Comparison of ENCODE assay signal across 21 cellular contexts in genomic region chr10:103620891-103621777, GRCh38.
A peak's percentile ranks its signal among the peaks of the same experiment; 100 is the strongest.
DNase-seq lines count a peak whose midpoint lies in the region; ATAC-seq, FAIRE-seq and TF ChIP-seq lines count a peak whose summit lies in the region.
"Had no signal": no experiment of that assay in that cellular context is flagged by ENCODE, and none has a peak within 500 bp of the region (broad histone marks: within the 10 kb centered on the region; RNA-seq: fewer than 3 reads in every experiment).

No MANE protein-coding gene starts in this region.

- H3K4me3 ChIP-seq in breast epithelium, result no peak overlapping the region
- no peak overlapping the region for H3K4me3 ChIP-seq in coronary artery
- no peak overlapping the region for H3K4me3 ChIP-seq in osteoblast (ENCODE audit: insufficient read depth, low read length)
- H3K4me3 ChIP-seq in MG63, result no peak overlapping the region
- H3K4me3 ChIP-seq in lower lobe of right lung, result no peak overlapping the region
- H3K4me3 ChIP-seq: hepatocyte, testis had no signal

- intact Hi-C loops in breast epithelium (cut with DNase I; ENCODE audit: low total_unique reads) (no loop called here), MCF 10A (cut with micrococcal nuclease) (no loop called here), lower lobe of right lung (cut with DNase I) (no loop called here)

- no peaks in the 10 kb centered on the region for H3K36me3 Mint-ChIP-seq in MCF 10A (ENCODE audit: insufficient read depth, unreplicated experiment)
- H3K36me3 Mint-ChIP-seq in stimulated activated memory B cell treated with anti-CD40 and anti-IgM and Interleukin-4, amounts not matched to agents 10 μg/mL and 1 μg/mL and 100 μg/mL, for 72 hours, result peaks cover 22% of the 10 kb centered on the region
- H3K36me3 Mint-ChIP-seq: activated naive CD4-positive, alpha-beta T cell treated with anti-CD3 and anti-CD28 coated beads, Interleukin-2, amount 50 U/mL, for 24 hours had no signal

- H3K36me3 ChIP-seq in breast epithelium (no peaks in the 10 kb centered on the region), osteoblast (ENCODE audit: insufficient read depth, low read length) (peaks cover 62% of the 10 kb centered on the region), MG63 (peaks cover 73% of the 10 kb centered on the region), lower lobe of right lung (peaks cover 72% of the 10 kb centered on the region)

- H3K4me2 ChIP-seq in osteoblast (ENCODE audit: insufficient read depth, low read length), result no peak overlapping the region
- H3K4me2 ChIP-seq: hepatocyte had no signal

- H3K4me1 Mint-ChIP-seq in MCF 10A (ENCODE audit: insufficient read depth, unreplicated experiment), result no peaks in the 10 kb centered on the region
- no peaks in the 10 kb centered on the region for H3K4me1 Mint-ChIP-seq in stimulated activated memory B cell treated with anti-CD40 and anti-IgM and Interleukin-4, amounts not matched to agents 10 μg/mL and 1 μg/mL and 100 μg/mL, for 72 hours
- H3K4me1 Mint-ChIP-seq: activated naive CD4-positive, alpha-beta T cell treated with anti-CD3 and anti-CD28 coated beads, Interleukin-2, amount 50 U/mL, for 24 hours had no signal

- no peak for TF ChIP-seq POLR2A in breast epithelium (IDR thresholded peaks at IDR 0.05)

- H3K27me3 ChIP-seq in breast epithelium (no peaks in the 10 kb centered on the region), osteoblast (ENCODE audit: insufficient read depth, low read length) (no peaks in the 10 kb centered on the region), MG63 (no peaks in the 10 kb centered on the region), lower lobe of right lung (ENCODE audit: low read depth) (no peaks in the 10 kb centered on the region)
- H3K27me3 ChIP-seq: brain microvascular endothelial cell, hepatocyte, testis had no signal

- H3K4me1 ChIP-seq in breast epithelium (peaks cover 0 to 32% of the 10 kb centered on the region in 2 donors), osteoblast (ENCODE audit: insufficient read depth, low read length) (peaks cover 47% of the 10 kb centered on the region), lower lobe of right lung (peaks cover 34% of the 10 kb centered on the region)

- H3K9me3 ChIP-seq in breast epithelium (no peaks in the 10 kb centered on the region), osteoblast (ENCODE audit: low read depth, low read length) (no peaks in the 10 kb centered on the region), MG63 (no peaks in the 10 kb centered on the region), lower lobe of right lung (no peaks in the 10 kb centered on the region)
- H3K9me3 ChIP-seq: testis had no signal

- no peaks in the 10 kb centered on the region for H3K27me3 Mint-ChIP-seq in MCF 10A (ENCODE audit: insufficient read depth, unreplicated experiment)
- H3K27me3 Mint-ChIP-seq in stimulated activated memory B cell treated with anti-CD40 and anti-IgM and Interleukin-4, amounts not matched to agents 10 μg/mL and 1 μg/mL and 100 μg/mL, for 72 hours, result no peaks in the 10 kb centered on the region
- H3K27me3 Mint-ChIP-seq: activated naive CD4-positive, alpha-beta T cell treated with anti-CD3 and anti-CD28 coated beads, Interleukin-2, amount 50 U/mL, for 24 hours had no signal

- H3K4me3 Mint-ChIP-seq in MCF 10A (ENCODE audit: unreplicated experiment), result no peak overlapping the region
- no peak overlapping the region for H3K4me3 Mint-ChIP-seq in stimulated activated memory B cell treated with anti-CD40 and anti-IgM and Interleukin-4, amounts not matched to agents 10 μg/mL and 1 μg/mL and 100 μg/mL, for 72 hours
- H3K4me3 Mint-ChIP-seq: activated naive CD4-positive, alpha-beta T cell treated with anti-CD3 and anti-CD28 coated beads, Interleukin-2, amount 50 U/mL, for 24 hours; mesothelial cell of epicardium had no signal

- H3K27ac ChIP-seq in breast epithelium, result peak overlapping the region; percentile 60 to 80
- H3K27ac ChIP-seq in coronary artery, result peak overlapping the region; percentile 40 to 90
- H3K27ac ChIP-seq in osteoblast (ENCODE audit: low read depth, low read length), result peak overlapping the region; percentile 87
- no peak overlapping the region for H3K27ac ChIP-seq in lower lobe of right lung
- H3K27ac ChIP-seq: brain microvascular endothelial cell, C4-2B, hepatocyte had no signal

- no peak for DNase-seq in breast epithelium (ENCODE audit: low spot score in 2 of 2)
- no peak for DNase-seq in MCF 10A (ENCODE audit: unreplicated experiment)
- DNase-seq in coronary artery (ENCODE audit: low spot score), result no peak
- DNase-seq in osteoblast (ENCODE audit: insufficient read length, low spot score, missing footprints), result peak; percentile 74
- DNase-seq in urothelium cell line (ENCODE audit: low spot score), result no peak
- DNase-seq in MG63, result no peak
- DNase-seq in lower lobe of right lung, result no peak
- DNase-seq: 8988T; activated T-cell treated with anti-CD3 and anti-CD28 coated beads for 4 hours; brain microvascular endothelial cell; DMS153; kidney; NCI-H1694; NCI-H446 treated with DMSO at 0.1 percent for 48 hours; stimulated activated CD4-positive, alpha-beta T cell treated with anti-CD3 and anti-CD28 coated beads, Interleukin-4, amount 100 ng/mL, for 24 hours; testis had no signal

- no peak overlapping the region for H2AFZ ChIP-seq in osteoblast (ENCODE audit: low read length)
- H2AFZ ChIP-seq: hepatocyte had no signal

- H3K9me3 Mint-ChIP-seq in MCF 10A (ENCODE audit: unreplicated experiment), result no peaks in the 10 kb centered on the region
- H3K9me3 Mint-ChIP-seq in stimulated activated memory B cell treated with anti-CD40 and anti-IgM and Interleukin-4, amounts not matched to agents 10 μg/mL and 1 μg/mL and 100 μg/mL, for 72 hours, result no peaks in the 10 kb centered on the region
- H3K9me3 Mint-ChIP-seq: activated naive CD4-positive, alpha-beta T cell treated with anti-CD3 and anti-CD28 coated beads, Interleukin-2, amount 50 U/mL, for 24 hours; mesothelial cell of epicardium had no signal

- TF ChIP-seq CTCF in breast epithelium (IDR thresholded peaks at IDR 0.05) (no peak), MCF 10A (IDR thresholded peaks at IDR 0.05; ENCODE audit: unreplicated experiment) (no peak), coronary artery (IDR thresholded peaks at IDR 0.05) (no peak), osteoblast (IDR thresholded peaks at IDR 0.05; ENCODE audit: extremely low read depth, low read depth, low read length) (no peak), lower lobe of right lung (IDR thresholded peaks at IDR 0.05) (no peak)

- H4K20me1 ChIP-seq in osteoblast (ENCODE audit: insufficient read depth, low read length), result peaks cover 12% of the 10 kb centered on the region

- FAIRE-seq in urothelium cell line (lab: Jason Lieb, UNC), result peak; percentile 82
- FAIRE-seq: kidney had no signal

- no peak overlapping the region for H3K27ac Mint-ChIP-seq in MCF 10A (ENCODE audit: low read depth, unreplicated experiment)
- H3K27ac Mint-ChIP-seq in stimulated activated memory B cell treated with anti-CD40 and anti-IgM and Interleukin-4, amounts not matched to agents 10 μg/mL and 1 μg/mL and 100 μg/mL, for 72 hours, result no peak overlapping the region
- H3K27ac Mint-ChIP-seq: activated naive CD4-positive, alpha-beta T cell treated with anti-CD3 and anti-CD28 coated beads, Interleukin-2, amount 50 U/mL, for 24 hours; mesothelial cell of epicardium had no signal

- POLR2A ChIA-PET in MCF 10A (lab: Yijun Ruan, JAX), result no interaction called here

- ATAC-seq in lower lobe of right lung, result no peak
- ATAC-seq in stimulated activated memory B cell treated with anti-CD40 and anti-IgM and Interleukin-4, amounts not matched to agents 10 μg/mL and 1 μg/mL and 100 μg/mL, for 72 hours, result no peak

- peaks cover 2% of the 10 kb centered on the region for H3K79me2 ChIP-seq in osteoblast (ENCODE audit: insufficient read depth, low read length)
- H3K79me2 ChIP-seq: hepatocyte had no signal

- no TSS peak for BruUV-seq in MCF 10A (replicated peaks; lab: Mats Ljungman, UMichigan)

- CTCF ChIA-PET in MCF 10A (lab: Yijun Ruan, JAX), result interaction anchor here (1.0 kb wide), 1 partner anchor 16 kb away, joined by 3 read pairs; no protein-coding TSS in a partner anchor
